In the genomic region with DNA sequence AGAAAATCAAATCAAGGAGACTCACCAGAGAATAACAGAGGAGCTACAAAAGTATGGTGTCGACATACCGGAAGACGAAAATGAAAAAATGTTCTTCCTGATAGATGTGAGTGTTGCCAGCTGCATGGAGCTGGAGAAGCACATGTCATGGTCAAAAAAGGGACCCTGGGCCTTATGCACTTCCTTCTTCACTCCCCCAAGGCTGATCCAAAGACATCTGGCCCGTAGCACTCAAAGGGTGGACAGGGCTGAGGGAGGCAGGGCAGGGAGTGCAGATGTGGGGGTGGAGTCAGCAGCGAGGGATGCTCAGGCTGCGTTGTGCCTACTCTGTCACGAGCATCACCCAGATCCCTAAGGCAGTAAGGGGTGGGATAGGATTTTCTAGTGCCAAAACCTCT, we compare ENCODE assay signal across 13 cellular contexts.
"Had no signal": no experiment of that assay in that cellular context is flagged by ENCODE, and none has a peak within 500 bp of the region (broad histone marks: within the 10 kb centered on the region; RNA-seq: fewer than 3 reads in every experiment).

No MANE protein-coding gene starts in this region.

- H3K36me3 Mint-ChIP-seq: brain had no signal

- H3K27ac Mint-ChIP-seq: brain; effector memory CD8-positive, alpha-beta T cell; stimulated activated effector memory CD8-positive, alpha-beta T cell treated with anti-CD3 and anti-CD28 coated beads, Interleukin-12 subunit alpha, Interleukin-12 subunit beta, amount 100 ng/mL, for 72 hours had no signal

- DNase-seq: activated CD4-positive, alpha-beta T cell treated with anti-CD3 and anti-CD28 coated beads, Interleukin-2, amount 50 U/mL, for 1 hour; activated naive CD4-positive, alpha-beta T cell; activated T-cell treated with anti-CD3 and anti-CD28 coated beads, Interleukin-2, amount 50 U/mL, for 48 hours; amniotic stem cell; effector memory CD8-positive, alpha-beta T cell; hippocampal formation; naive thymus-derived CD4-positive, alpha-beta T cell; small intestine had no signal

- ATAC-seq: effector memory CD8-positive, alpha-beta T cell; naive thymus-derived CD4-positive, alpha-beta T cell; stimulated activated effector memory CD8-positive, alpha-beta T cell treated with anti-CD3 and anti-CD28 coated beads, Interleukin-12 subunit alpha, Interleukin-12 subunit beta, amount 100 ng/mL, for 72 hours had no signal

- H3K27me3 Mint-ChIP-seq: effector memory CD8-positive, alpha-beta T cell; naive thymus-derived CD4-positive, alpha-beta T cell had no signal

- H3K4me3 ChIP-seq: tibial artery had no signal

- H3K27me3 ChIP-seq: neutrophil, tibial artery had no signal

- H3K4me1 ChIP-seq: tibial artery had no signal

- H3K9me3 ChIP-seq: neutrophil, tibial artery had no signal

- H3K27ac ChIP-seq: epithelial cell of prostate, neutrophil, tibial artery had no signal

- H3K4me1 Mint-ChIP-seq: brain; stimulated activated effector memory CD8-positive, alpha-beta T cell treated with anti-CD3 and anti-CD28 coated beads, Interleukin-12 subunit alpha, Interleukin-12 subunit beta, amount 100 ng/mL, for 72 hours had no signal

- H3K9me3 Mint-ChIP-seq: brain; effector memory CD8-positive, alpha-beta T cell; naive thymus-derived CD4-positive, alpha-beta T cell; stimulated activated effector memory CD8-positive, alpha-beta T cell treated with anti-CD3 and anti-CD28 coated beads, Interleukin-12 subunit alpha, Interleukin-12 subunit beta, amount 100 ng/mL, for 72 hours had no signal

- H3K4me3 Mint-ChIP-seq: brain; effector memory CD8-positive, alpha-beta T cell; naive thymus-derived CD4-positive, alpha-beta T cell; stimulated activated effector memory CD8-positive, alpha-beta T cell treated with anti-CD3 and anti-CD28 coated beads, Interleukin-12 subunit alpha, Interleukin-12 subunit beta, amount 100 ng/mL, for 72 hours had no signal
